Comparison of ENCODE assay signal across 9 cellular contexts in the genomic region with DNA sequence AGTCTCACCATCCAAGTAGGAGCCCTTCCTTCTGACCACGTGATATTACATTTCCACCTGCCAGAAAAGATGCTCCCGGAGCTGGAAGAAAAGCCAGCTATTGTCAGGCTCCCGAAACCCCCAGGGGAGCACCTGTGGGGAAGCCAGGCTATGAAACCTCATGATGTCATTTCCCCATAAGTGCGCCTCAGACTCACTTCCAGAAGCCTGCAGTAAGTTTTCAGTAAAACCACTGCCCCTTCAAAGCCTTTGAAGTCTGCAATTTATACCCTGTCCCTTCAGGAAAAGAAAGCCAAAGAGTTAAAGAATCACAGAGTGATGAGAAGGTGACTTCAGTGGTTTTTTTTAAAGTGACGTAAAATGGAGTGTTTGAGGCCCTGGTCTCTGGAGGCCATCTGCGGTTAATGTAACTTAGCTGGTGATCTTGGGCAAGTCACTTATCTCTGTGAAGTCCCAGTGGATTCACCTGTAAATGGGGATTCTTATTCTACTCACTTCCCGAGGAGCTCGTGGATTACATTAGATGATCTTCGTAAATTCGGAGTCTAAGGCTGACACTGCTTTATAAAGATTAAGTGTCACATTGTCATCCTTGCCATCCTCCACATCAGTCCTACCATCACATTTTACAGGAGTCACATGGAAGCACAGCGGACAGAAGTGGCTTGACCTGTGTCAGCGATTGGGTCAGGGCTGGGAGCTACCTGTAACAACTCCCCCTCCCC. TPM values are rescaled to one million over a fixed set of nuclear protein-coding genes. Genes with fewer than 3 reads are reported as not detected.
DNase-seq lines count a peak whose midpoint lies in the region; ATAC-seq and TF ChIP-seq lines count a peak whose summit lies in the region.
"Had no signal": no experiment of that assay in that cellular context is flagged by ENCODE, and none has a peak within 500 bp of the region (broad histone marks: within the 10 kb centered on the region; RNA-seq: fewer than 3 reads in every experiment).

No MANE protein-coding gene starts in this region.

- no peaks in the 10 kb centered on the region for H3K4me1 ChIP-seq in breast epithelium

- H3K4me3 ChIP-seq in breast epithelium, result no peak overlapping the region

- no peak for TF ChIP-seq CTCF in breast epithelium (IDR thresholded peaks at IDR 0.05)

- H3K27me3 ChIP-seq in breast epithelium, result no peaks in the 10 kb centered on the region
- H3K27me3 ChIP-seq: adrenal gland had no signal

- no peak overlapping the region for H3K27ac ChIP-seq in breast epithelium

- no peaks in the 10 kb centered on the region for H3K36me3 ChIP-seq in breast epithelium
- H3K36me3 ChIP-seq: adrenal gland had no signal

- intact Hi-C loops in breast epithelium (cut with DNase I; ENCODE audit: low total_unique reads) (no loop called here), Right ventricle myocardium superior (cut with DNase I) (loop anchor here (5.0 to 10.0 kb wide), 2 partner anchors 208 to 370 kb away; no protein-coding TSS in a partner anchor)

- TF ChIP-seq POLR2A in breast epithelium (IDR thresholded peaks at IDR 0.05), result no peak

- ATAC-seq in GM18858 (IDR thresholded peaks at IDR 0.05; ENCODE audit: unreplicated experiment) (peak; percentile 59), GM21576 (IDR thresholded peaks at IDR 0.05; ENCODE audit: unreplicated experiment) (peak; percentile 57), HG03457 (IDR thresholded peaks at IDR 0.05; ENCODE audit: unreplicated experiment) (peak; percentile 65), Right ventricle myocardium superior (ENCODE audit: poor library complexity) (no peak)

- DNase-seq in kidney tubule cell (ENCODE audit: low spot score) (peak; percentile 12), DMS153 (lab: John Stamatoyannopoulos, UW) (no peak), NOMO-1 treated with dmso at 0.1 percent for 144 hours (lab: John Stamatoyannopoulos, UW; ENCODE audit: unreplicated experiment) (no peak), breast epithelium (ENCODE audit: low spot score in 2 of 2) (no peak), Right ventricle myocardium superior (no peak)
- DNase-seq: adrenal gland had no signal

- no peaks in the 10 kb centered on the region for H3K9me3 ChIP-seq in breast epithelium
- H3K9me3 ChIP-seq: adrenal gland had no signal

RNA-seq across cellular contexts. Expression of gene SEMA6A, which starts 2.6 kb away (rescaled TPM):
- total RNA-seq in breast epithelium (10 to 100 TPM; 33.9 to 40.3 (median 35.6) TPM), Right ventricle myocardium superior (6.3 TPM)
